22 cellular contexts compared by ENCODE assay signal in the genomic region with DNA sequence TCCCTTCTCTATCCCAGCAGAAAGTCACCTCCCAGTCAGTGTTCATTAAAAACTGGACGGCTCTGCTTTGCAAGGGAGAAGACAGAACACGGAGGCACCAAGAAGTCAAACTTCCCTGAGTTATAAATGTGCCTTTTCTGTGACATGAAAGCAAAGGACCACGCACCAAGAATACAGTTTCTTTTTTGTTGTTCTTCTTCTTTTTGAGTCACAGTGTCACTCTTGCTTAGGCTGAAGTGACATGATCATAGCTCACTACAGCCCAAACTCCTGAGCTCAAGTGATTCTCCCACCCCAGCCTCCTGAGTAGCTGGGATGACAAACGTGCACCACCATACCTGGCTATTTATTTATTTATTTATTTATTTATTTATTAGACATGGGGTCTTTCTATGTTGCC. TPM values are rescaled to one million over a fixed set of nuclear protein-coding genes. Genes with fewer than 3 reads are reported as not detected.
A peak's percentile ranks its signal among the peaks of the same experiment; 100 is the strongest.
DNase-seq lines count a peak whose midpoint lies in the region; ATAC-seq, FAIRE-seq and TF ChIP-seq lines count a peak whose summit lies in the region.
"Had no signal": no experiment of that assay in that cellular context is flagged by ENCODE, and none has a peak within 500 bp of the region (broad histone marks: within the 10 kb centered on the region; RNA-seq: fewer than 3 reads in every experiment).

No MANE protein-coding gene starts in this region.

- H3K79me2 ChIP-seq in GM12878 (ENCODE audit: control insufficient read depth, insufficient read depth, low read length): no peaks in the 10 kb centered on the region

- ATAC-seq in GM18867 (IDR thresholded peaks at IDR 0.05; ENCODE audit: unreplicated experiment): peak; percentile 38
- peak; percentile 47 for ATAC-seq in HG03442 (IDR thresholded peaks at IDR 0.05; ENCODE audit: unreplicated experiment)
- ATAC-seq in GM12878: peak; percentile 39; the same call in 2 of the 3 replicates
- no peak for ATAC-seq in HG02759 (IDR thresholded peaks at IDR 0.05; ENCODE audit: unreplicated experiment)
- ATAC-seq: A549; CD8-positive, alpha-beta T cell had no signal

- DNase-seq in GM06990 (ENCODE audit: extremely low read depth, insufficient read length): no peak
- no peak for DNase-seq in GM12878 (ENCODE audit: low read depth, low spot score)
- no peak for DNase-seq in cortex of kidney (lab: John Stamatoyannopoulos, UW)
- DNase-seq in Peyer's patch: no peak
- no peak for DNase-seq in effector CD8-positive, alpha-beta T cell (lab: John Stamatoyannopoulos, UW)
- DNase-seq: CD8-positive, alpha-beta T cell; DMS79; H7; KG1; NCI-H1417 treated with DMSO at 0.1 percent for 48 hours; NCI-H1930; NCI-H345; NCI-H524 treated with DMSO at 0.1 percent for 48 hours; OCI-M1; RPMI8226; SHP77 treated with DMSO at 0.1 percent for 48 hours; SK-N-SH had no signal

- H3K4me1 ChIP-seq in GM12878 (ENCODE audit: control insufficient read depth, insufficient read depth, low read length) (no peaks in the 10 kb centered on the region), Peyer's patch (no peaks in the 10 kb centered on the region)
- H3K4me1 ChIP-seq: A549 had no signal

- H3K9me3 ChIP-seq in GM12878 (replicated peaks; ENCODE audit: control insufficient read depth, insufficient read depth, low read length): no peaks in the 10 kb centered on the region
- H3K9me3 ChIP-seq in Peyer's patch: no peaks in the 10 kb centered on the region
- H3K9me3 ChIP-seq: A549, SK-N-SH had no signal

- H2AFZ ChIP-seq in GM12878 (ENCODE audit: control insufficient read depth, low read depth, low read length): no peak overlapping the region

- H3K9ac ChIP-seq in GM12878 (ENCODE audit: control insufficient read depth, insufficient read depth, low read length): no peak overlapping the region
- H3K9ac ChIP-seq: SK-N-SH had no signal

- H3K36me3 ChIP-seq in GM06990 (ENCODE audit: control insufficient read depth, insufficient read depth, low read length) (no peaks in the 10 kb centered on the region), GM12878 (ENCODE audit: control insufficient read depth in 2 of 2, insufficient read depth in 2 of 2, low read length in 1 of 2) (no peaks in the 10 kb centered on the region), Peyer's patch (no peaks in the 10 kb centered on the region)

- SMC1A ChIA-PET in GM12878 (lab: Charles Lee; ENCODE audit: uncharacterized antibody, unreplicated experiment): no interaction called here

- RAD21 ChIA-PET in GM12878 (lab: Charles Lee; ENCODE audit: unreplicated experiment): no interaction called here

- no peak for TF ChIP-seq POLR2A in GM12878 (IDR thresholded peaks at IDR 0.05; ENCODE audit: low read depth, low read length)
- no peak for TF ChIP-seq POLR2A in Peyer's patch (IDR thresholded peaks at IDR 0.05)

- in situ Hi-C loops in GM12878 (cut with MboI): no loop called here

- CTCF ChIA-PET in GM12878 (lab: Yijun Ruan, JAX): interaction anchor here (0.9 kb wide), 1 partner anchor 286 kb away, joined by 3 read pairs; no protein-coding TSS in a partner anchor

- BruUV-seq in GM12878 (replicated peaks; lab: Mats Ljungman, UMichigan): no TSS peak

- peak overlapping the region; percentile 37; the same call in 1 of the 2 replicates for H3K4me3 ChIP-seq in GM06990 (replicated peaks; ENCODE audit: low read depth, low read length)
- no peak overlapping the region for H3K4me3 ChIP-seq in GM12878
- no peak overlapping the region for H3K4me3 ChIP-seq in Peyer's patch
- H3K4me3 ChIP-seq: A549 had no signal

- intact Hi-C loops in GM12878 (cut with micrococcal nuclease; ENCODE audit: unreplicated experiment): no loop called here

- POLR2A ChIA-PET in GM12878 (lab: Charles Lee): no interaction called here

- TF ChIP-seq CTCF in GM06990 (IDR thresholded peaks at IDR 0.05; ENCODE audit: insufficient read depth, low read length, poor library complexity, severe bottlenecking) (no peak), GM12878 (IDR thresholded peaks at IDR 0.05 in 2 of 3, conservative IDR thresholded peaks at IDR 0.05 in 1 of 3; ENCODE audit: control insufficient read depth in 2 of 3, extremely low read depth in 1 of 3, insufficient read depth in 1 of 3, low read depth in 3 of 3, low read length in 3 of 3) (no peak), Peyer's patch (IDR thresholded peaks at IDR 0.05) (no peak)

- no peak for TF ChIP-seq RAD21 in GM12878 (IDR thresholded peaks at IDR 0.05; ENCODE audit: insufficient read depth, low read depth, low read length)

- peak overlapping the region; percentile 44; the same call in 1 of the 2 replicates for H3K4me2 ChIP-seq in GM12878 (ENCODE audit: control insufficient read depth, insufficient read depth)
- H3K4me2 ChIP-seq: A549, SK-N-SH had no signal

- H4K20me1 ChIP-seq in GM12878 (ENCODE audit: control insufficient read depth, insufficient read depth): no peaks in the 10 kb centered on the region

- no peak for TF ChIP-seq EP300 in GM12878 (IDR thresholded peaks at IDR 0.05; ENCODE audit: borderline replicate concordance in 1 of 2, control insufficient read depth in 1 of 2, low read depth in 2 of 2, low read length in 2 of 2)

- H3K27ac ChIP-seq in GM12878 (ENCODE audit: control insufficient read depth, insufficient read depth) (no peak overlapping the region), Peyer's patch (no peak overlapping the region)
- H3K27ac ChIP-seq: A549 had no signal

- H3K27me3 ChIP-seq in GM06990 (replicated peaks; ENCODE audit: control insufficient read depth, insufficient read depth, low read length) (no peaks in the 10 kb centered on the region; the same call in 1 of the 2 replicates), GM12878 (replicated peaks in 1 of 2; ENCODE audit: control insufficient read depth in 2 of 2, insufficient read depth in 2 of 2, low read length in 1 of 2) (peaks cover 0 to 2% of the 10 kb centered on the region in 2 experiments; a peak in 2 of 4 replicates), Peyer's patch (no peaks in the 10 kb centered on the region)

- 0% methylated on average over 4 of the region's 4 CpGs for WGBS in GM12878 (ENCODE audit: insufficient coverage, insufficient replicate concordance, low lambda C conversion rate, missing lambda C conversion rate)

- no peak for FAIRE-seq in GM12878 (lab: Jason Lieb, UNC)
- FAIRE-seq: A549 had no signal

TF ChIP-seq in GM12878, 131 proteins besides CTCF, POLR2A, EP300 and RAD21:
- TF ChIP-seq TARDBP (IDR thresholded peaks at IDR 0.05; ENCODE audit: borderline replicate concordance) (no peak), JUNB (IDR thresholded peaks at IDR 0.05) (0 out of 2 replicates have a peak, but pooled peaks have one; percentile 12)
TF ChIP-seq in GM12878: peak in this region for 1.

RNA-seq across cellular contexts. Expression of a gene that starts 22.7 kb away (rescaled TPM):
- 44.9 and 45.1 TPM in 2 replicates for total RNA-seq in GM12878 (2013; cell fraction: nucleolus; rRNA removed)
- total RNA-seq in GM12878 (2014; rRNA removed) (174 and 183 TPM in 2 replicates), GM12878 (2014; rRNA removed; fragmentation: Illumina TruSeq; extraction: Trizol) (141 TPM in 2 replicates), GM12878 (2021) (172 and 191 TPM in 2 replicates), Peyer's patch (100 to 1,000 TPM; 148 to 864 (median 443) TPM)
- polyA plus RNA-seq in GM12878 (2011; ENCODE audit: low read depth): 42.0 TPM
- polyA plus RNA-seq in GM12878 (2011; rRNA removed) (1.0 and 2.3 TPM in 2 replicates), GM12878 (2014; fragmentation: Illumina TruSeq; extraction: Trizol) (192 and 194 TPM in 2 replicates), GM12878 (2014; fragmentation: Nextera tagmentation; extraction: Ambion mirVana) (100 to 1,000 TPM; 166 to 392 TPM), GM12878 (2014; rRNA removed) (155 and 160 TPM in 2 replicates), GM12878 (2016; fragmentation: Nextera tagmentation; extraction: Ambion mirVana) (100 to 1,000 TPM; 162 TPM)
- 1.6 and 2.8 TPM in 2 replicates for polyA plus RNA-seq in GM12878 (2011; cell fraction: cytosol; rRNA removed)
- polyA plus RNA-seq in GM12878 (2011; cell fraction: nucleus; rRNA removed): 2.7 and 3.3 TPM in 2 replicates
- polyA plus RNA-seq in GM12878 (2012): 79.1 and 86.0 TPM in 2 replicates
- 1.2 and 4.8 TPM in 2 replicates for polyA minus RNA-seq in GM12878 (2011; rRNA and poly(A)+ RNA removed)
- 1.8 and 2.4 TPM in 2 replicates for polyA minus RNA-seq in GM12878 (2011; cell fraction: cytosol; rRNA and poly(A)+ RNA removed)
- 0.73 and 0.96 TPM in 2 replicates for polyA minus RNA-seq in GM12878 (2011; cell fraction: nucleus; rRNA and poly(A)+ RNA removed)

RNA-seq across cellular contexts. Expression of a gene that starts 31.6 kb away (rescaled TPM):
- total RNA-seq in GM12878 (2013; cell fraction: nucleolus; rRNA removed): not detected in 2 replicates
- total RNA-seq in GM12878 (2014; rRNA removed) (0.11 TPM in 1 of 2 replicates, not detected in the other), GM12878 (2014; rRNA removed; fragmentation: Illumina TruSeq; extraction: Trizol) (not detected in 2 replicates), GM12878 (2021) (not detected in 2 replicates), Peyer's patch (not detected)
- not detected for polyA plus RNA-seq in GM12878 (2011; ENCODE audit: low read depth)
- polyA plus RNA-seq in GM12878 (2011; rRNA removed) (not detected in 2 replicates), GM12878 (2014; fragmentation: Illumina TruSeq; extraction: Trizol) (not detected in 2 replicates), GM12878 (2014; fragmentation: Nextera tagmentation; extraction: Ambion mirVana) (not detected), GM12878 (2014; rRNA removed) (not detected in 2 replicates), GM12878 (2016; fragmentation: Nextera tagmentation; extraction: Ambion mirVana) (under 1 TPM in 1 of 2 experiments, not detected in 1; 0.11 TPM)
- polyA plus RNA-seq in GM12878 (2011; cell fraction: cytosol; rRNA removed): not detected in 2 replicates
- not detected in 2 replicates for polyA plus RNA-seq in GM12878 (2011; cell fraction: nucleus; rRNA removed)
- 0.05 and 0.10 TPM in 2 replicates for polyA plus RNA-seq in GM12878 (2012)
- not detected in 2 replicates for polyA minus RNA-seq in GM12878 (2011; rRNA and poly(A)+ RNA removed)
- polyA minus RNA-seq in GM12878 (2011; cell fraction: cytosol; rRNA and poly(A)+ RNA removed): not detected in 2 replicates
- not detected in 2 replicates for polyA minus RNA-seq in GM12878 (2011; cell fraction: nucleus; rRNA and poly(A)+ RNA removed)
- total RNA-seq: CD8-positive, alpha-beta T cell; H7 had no signal
- polyA plus RNA-seq: A549, BJ, SK-N-SH had no signal
